ENCODE assay signal across 8 cellular contexts in the genomic region with DNA sequence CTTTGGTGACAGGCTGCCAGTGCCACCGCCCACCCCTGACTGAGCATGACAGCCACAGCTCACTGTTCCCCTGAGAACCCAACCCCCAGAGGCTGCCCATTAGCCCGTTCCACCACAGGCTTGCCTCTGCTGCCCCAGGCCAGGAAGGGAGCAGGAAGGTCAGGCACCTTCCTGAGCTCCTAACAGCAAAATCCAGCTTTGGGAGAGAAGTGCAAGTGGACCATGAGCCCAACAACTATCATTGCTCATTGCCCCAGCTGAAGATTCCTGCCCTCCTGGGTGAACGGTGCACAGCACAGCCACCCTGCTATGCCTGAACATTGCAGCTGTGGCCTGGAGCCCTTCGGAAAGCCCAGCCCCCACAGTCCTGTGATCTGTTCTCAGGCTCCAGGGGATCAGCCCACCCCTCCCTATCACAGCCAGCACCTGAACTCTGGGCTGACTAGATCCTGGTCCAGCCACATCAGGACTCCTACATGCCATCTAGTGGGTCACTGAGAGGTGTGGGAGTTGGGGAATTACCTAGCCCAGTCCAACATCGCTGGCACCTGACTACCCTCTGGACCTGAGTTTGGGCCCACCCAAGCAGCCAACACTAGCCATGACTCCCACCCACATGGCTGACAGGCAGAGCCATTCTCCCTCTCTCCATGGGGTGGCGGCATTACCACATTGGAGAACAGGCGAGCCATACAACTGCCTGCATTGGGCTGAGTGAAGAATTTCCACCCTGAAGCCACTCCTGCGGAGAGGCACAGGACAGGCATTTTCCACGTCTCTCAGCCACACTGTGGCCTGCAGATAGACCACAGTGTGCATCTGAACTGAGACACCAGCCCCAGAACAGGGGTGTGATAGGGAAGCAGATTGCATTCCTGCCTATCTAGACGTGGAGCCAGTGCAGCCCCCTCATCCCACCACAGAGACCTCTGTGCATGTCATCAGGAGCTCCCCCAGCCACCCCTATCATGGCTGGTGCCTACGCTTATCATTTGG. TPM values are rescaled to one million over a fixed set of nuclear protein-coding genes. Genes with fewer than 3 reads are reported as not detected.
DNase-seq lines count a peak whose midpoint lies in the region; ATAC-seq and TF ChIP-seq lines count a peak whose summit lies in the region.

No MANE protein-coding gene starts in this region.

- no peak overlapping the region for H3K4me3 ChIP-seq in OCI-LY3 (ENCODE audit: low read length)
- no peak overlapping the region for H3K4me3 ChIP-seq in esophagus squamous epithelium
- no peak overlapping the region for H3K4me3 ChIP-seq in naive thymus-derived CD4-positive, alpha-beta T cell (ENCODE audit: low read length)

- H3K27ac Mint-ChIP-seq in naive thymus-derived CD4-positive, alpha-beta T cell, result peak overlapping the region in 2 of 9 donors; percentile 47 to 56

- peaks cover 13 to 72% (median 41%) of the 10 kb centered on the region in 5 donors for H3K36me3 Mint-ChIP-seq in naive thymus-derived CD4-positive, alpha-beta T cell

- no peak overlapping the region; the same call in 1 of the 2 replicates for H2AFZ ChIP-seq in OCI-LY3 (ENCODE audit: low read depth, low read length)

- CTCF ChIA-PET in naive thymus-derived CD4-positive, alpha-beta T cell (lab: Charles Lee), result interaction anchor here (0.9 to 1.7 kb wide), 6 partner anchors 10 to 330 kb away, joined by 3 to 4 read pairs (median 3); no protein-coding TSS in a partner anchor

- no peaks in the 10 kb centered on the region for H3K36me3 ChIP-seq in OCI-LY3 (replicated peaks; ENCODE audit: low read depth, low read length)
- no peaks in the 10 kb centered on the region for H3K36me3 ChIP-seq in esophagus squamous epithelium
- peaks cover 0 to 71% (median 0%) of the 10 kb centered on the region in 3 experiments for H3K36me3 ChIP-seq in naive thymus-derived CD4-positive, alpha-beta T cell (ENCODE audit: control insufficient read depth in 2 of 3, insufficient read depth in 3 of 3, low read length in 3 of 3)

- H3K79me2 ChIP-seq in OCI-LY3 (ENCODE audit: low read length), result no peaks in the 10 kb centered on the region

- TF ChIP-seq POLR2A in esophagus squamous epithelium (IDR thresholded peaks at IDR 0.05), result no peak

- peak overlapping the region; percentile 43 for H3K4me2 ChIP-seq in OCI-LY3 (ENCODE audit: low read length)

- peak; percentile 69 for TF ChIP-seq CTCF in OCI-LY3 (IDR thresholded peaks at IDR 0.05; ENCODE audit: low read depth, low read length)
- TF ChIP-seq CTCF in esophagus squamous epithelium (IDR thresholded peaks at IDR 0.05), result peak; percentile 81 to 95 (median 90)

- no peaks in the 10 kb centered on the region for H3K27me3 Mint-ChIP-seq in naive thymus-derived CD4-positive, alpha-beta T cell

- 0 to 24% methylated on average over 2 to 7 of the region's 11 CpGs for WGBS in esophagus squamous epithelium, 2 donors

- H3K9ac ChIP-seq in OCI-LY3 (ENCODE audit: low read length), result no peak overlapping the region

- POLR2A ChIA-PET in naive thymus-derived CD4-positive, alpha-beta T cell (lab: Charles Lee), result no interaction called here

- H3K9me3 Mint-ChIP-seq in naive thymus-derived CD4-positive, alpha-beta T cell, result peaks cover 0 to 22% (median 4%) of the 10 kb centered on the region in 11 donors

- peaks cover 7 to 32% (median 19%) of the 10 kb centered on the region in 7 donors for H3K4me1 Mint-ChIP-seq in naive thymus-derived CD4-positive, alpha-beta T cell

- H3K4me1 ChIP-seq in OCI-LY3 (ENCODE audit: low read length), result peaks cover 2% of the 10 kb centered on the region; the same call in 1 of the 2 replicates
- peaks cover 0 to 8% (median 0%) of the 10 kb centered on the region in 3 donors for H3K4me1 ChIP-seq in esophagus squamous epithelium
- no peaks in the 10 kb centered on the region for H3K4me1 ChIP-seq in naive thymus-derived CD4-positive, alpha-beta T cell (ENCODE audit: control insufficient read depth in 2 of 2, insufficient read depth in 2 of 2, low read length in 2 of 2)

- H3K27me3 ChIP-seq in OCI-LY3 (ENCODE audit: low read depth, low read length), result no peaks in the 10 kb centered on the region
- peaks cover 0 to 8% (median 0%) of the 10 kb centered on the region in 4 donors for H3K27me3 ChIP-seq in esophagus squamous epithelium
- no peaks in the 10 kb centered on the region for H3K27me3 ChIP-seq in naive thymus-derived CD4-positive, alpha-beta T cell (ENCODE audit: control insufficient read depth in 2 of 2, insufficient read depth in 2 of 2, low read length in 2 of 2)

- H3K4me3 Mint-ChIP-seq in naive thymus-derived CD4-positive, alpha-beta T cell, result no peak overlapping the region

- DNase-seq in DMS153 treated with DMSO at 0.1 percent for 48 hours (lab: John Stamatoyannopoulos, UW; ENCODE audit: unreplicated experiment) (peak; percentile 3), DMS153 (lab: John Stamatoyannopoulos, UW) (no peak), activated T-cell treated with anti-CD3 and anti-CD28 coated beads for 4 hours (peak; percentile 42), esophagus squamous epithelium (lab: John Stamatoyannopoulos, UW) (no peak)
- peak in 8 of 9 donors; percentile 27 to 68 (median 54) for DNase-seq in naive thymus-derived CD4-positive, alpha-beta T cell
- peak; percentile 43 to 52 for DNase-seq in stimulated activated CD8-positive, alpha-beta memory T cell treated with anti-CD3 and anti-CD28 coated beads, Interleukin-7, amount 100 ng/mL, for 48 hours (ENCODE audit: extremely low read depth in 1 of 2, low read depth in 1 of 2)

- no peak overlapping the region for H3K27ac ChIP-seq in OCI-LY3 (ENCODE audit: low read length)
- no peak overlapping the region for H3K27ac ChIP-seq in esophagus squamous epithelium
- H3K27ac ChIP-seq in naive thymus-derived CD4-positive, alpha-beta T cell (ENCODE audit: low read depth, low read length), result no peak overlapping the region

- no peaks in the 10 kb centered on the region for H4K20me1 ChIP-seq in OCI-LY3 (ENCODE audit: insufficient read depth, low read length)

- peak; percentile 84 for ATAC-seq in HG02870 (IDR thresholded peaks at IDR 0.05; ENCODE audit: unreplicated experiment)
- ATAC-seq in naive thymus-derived CD4-positive, alpha-beta T cell, result no peak

- H3K9me3 ChIP-seq in OCI-LY3 (ENCODE audit: insufficient read depth, low read length), result no peaks in the 10 kb centered on the region
- H3K9me3 ChIP-seq in esophagus squamous epithelium, result no peaks in the 10 kb centered on the region
- peaks cover 0 to 7% (median 0%) of the 10 kb centered on the region in 3 experiments for H3K9me3 ChIP-seq in naive thymus-derived CD4-positive, alpha-beta T cell (ENCODE audit: control insufficient read depth in 2 of 3, low read length in 3 of 3)

- intact Hi-C loops in esophagus squamous epithelium (cut with DNase I), result no loop called here
- intact Hi-C loops in naive thymus-derived CD4-positive, alpha-beta T cell (cut with micrococcal nuclease), result loop anchor here in 1 of 2 donors (5.0 kb wide), 1 partner anchor 39 kb away; no protein-coding TSS in a partner anchor

RNA-seq across cellular contexts. Expression of a gene that starts 58.4 kb away (rescaled TPM):
- not detected for total RNA-seq in esophagus squamous epithelium
- under 1 TPM in 1 of 5 experiments, not detected in 4; 0.97 TPM for total RNA-seq in naive thymus-derived CD4-positive, alpha-beta T cell
- polyA plus RNA-seq in naive thymus-derived CD4-positive, alpha-beta T cell, result not detected

Comparison
In these comparisons a context has a peak if more than half of its experiments do, and no peak if none do; other contexts are left out.
1. DNase-seq: peak in DMS153 treated with DMSO at 0.1 percent for 48 hours (single experiment), activated T-cell treated with anti-CD3 and anti-CD28 coated beads for 4 hours (single experiment), naive thymus-derived CD4-positive, alpha-beta T cell (8 of 9) and stimulated activated CD8-positive, alpha-beta memory T cell treated with anti-CD3 and anti-CD28 coated beads, Interleukin-7, amount 100 ng/mL, for 48 hours (2 of 2); none in DMS153 (single experiment) and esophagus squamous epithelium (single experiment).